ENCODE assay signal across 18 cellular contexts in genomic region chr11:78952188-78952587, GRCh38.
DNase-seq lines count a peak whose midpoint lies in the region; ATAC-seq and TF ChIP-seq lines count a peak whose summit lies in the region.
"Had no signal": no experiment of that assay in that cellular context is flagged by ENCODE, and none has a peak within 500 bp of the region (broad histone marks: within the 10 kb centered on the region; RNA-seq: fewer than 3 reads in every experiment).

No MANE protein-coding gene starts in this region.

- H3K27me3 ChIP-seq in GM23338 (ENCODE audit: insufficient read depth) = no peaks in the 10 kb centered on the region
- no peaks in the 10 kb centered on the region for H3K27me3 ChIP-seq in body of pancreas
- H3K27me3 ChIP-seq: BLaER1 had no signal

- peaks cover 5% of the 10 kb centered on the region for H3K27me3 Mint-ChIP-seq in GM23338 (ENCODE audit: insufficient read depth, low read depth, poor library complexity)
- peaks cover 9% of the 10 kb centered on the region for H3K27me3 Mint-ChIP-seq in brain
- H3K27me3 Mint-ChIP-seq in nephron progenitor cell (ENCODE audit: low read depth, poor library complexity) = no peaks in the 10 kb centered on the region

- H3K4me1 ChIP-seq in GM23338 (ENCODE audit: insufficient read depth) (no peaks in the 10 kb centered on the region), body of pancreas (peaks cover 24% of the 10 kb centered on the region)

- H3K27ac ChIP-seq in GM23338 (ENCODE audit: low read depth) (no peak overlapping the region), body of pancreas (no peak overlapping the region)
- H3K27ac ChIP-seq: BLaER1, HL-60 had no signal

- no peak for TF ChIP-seq CTCF in GM23338 (conservative IDR thresholded peaks at IDR 0.05; ENCODE audit: low read depth in 2 of 2)
- TF ChIP-seq CTCF in brain (conservative IDR thresholded peaks at IDR 0.05) = no peak
- no peak for TF ChIP-seq CTCF in nephron progenitor cell (IDR thresholded peaks at IDR 0.05)
- TF ChIP-seq CTCF in body of pancreas (IDR thresholded peaks at IDR 0.05) = no peak

- no peaks in the 10 kb centered on the region for H3F3A ChIP-seq in GM23338 (replicated peaks; ENCODE audit: low read depth)

- 65 to 66% methylated on average over 7 of the region's 7 CpGs for WGBS in body of pancreas, 2 donors

- H2AFZ ChIP-seq in GM23338 = no peak overlapping the region

- no peaks in the 10 kb centered on the region for H3K9me2 ChIP-seq in GM23338 (ENCODE audit: insufficient read depth)

- H3K79me2 ChIP-seq in GM23338 (replicated peaks; ENCODE audit: insufficient read depth) = no peaks in the 10 kb centered on the region

- intact Hi-C loops in body of pancreas (cut with DNase I) (no loop called here), posterior cingulate gyrus (cut with DNase I) (no loop called here)

- H3K4me1 Mint-ChIP-seq in GM23338 = peaks cover 37% of the 10 kb centered on the region
- peaks cover 85% of the 10 kb centered on the region for H3K4me1 Mint-ChIP-seq in brain
- peaks cover 98% of the 10 kb centered on the region for H3K4me1 Mint-ChIP-seq in nephron progenitor cell
- H3K4me1 Mint-ChIP-seq: CD14-positive monocyte; CD4-positive, alpha-beta memory T cell had no signal

- H3K36me3 Mint-ChIP-seq in GM23338 (ENCODE audit: low read depth) = no peaks in the 10 kb centered on the region
- no peaks in the 10 kb centered on the region for H3K36me3 Mint-ChIP-seq in brain
- peaks cover 19% of the 10 kb centered on the region for H3K36me3 Mint-ChIP-seq in nephron progenitor cell (ENCODE audit: low read depth)
- H3K36me3 Mint-ChIP-seq: CD14-positive monocyte; CD4-positive, alpha-beta memory T cell had no signal

- peak; percentile 56 for ATAC-seq in GM23338
- no peak for ATAC-seq in body of pancreas
- ATAC-seq in HG03045 (IDR thresholded peaks at IDR 0.05; ENCODE audit: unreplicated experiment) = no peak

- no peak for TF ChIP-seq POLR2A in body of pancreas (IDR thresholded peaks at IDR 0.05)

- H3K4me3 Mint-ChIP-seq in GM23338 = no peak overlapping the region
- H3K4me3 Mint-ChIP-seq in brain = peak overlapping the region in 1 of 5 experiments; percentile 29
- peak overlapping the region; percentile 25 for H3K4me3 Mint-ChIP-seq in nephron progenitor cell
- H3K4me3 Mint-ChIP-seq: CD4-positive, alpha-beta memory T cell had no signal

- H3K9me3 Mint-ChIP-seq in GM23338 (no peaks in the 10 kb centered on the region), brain (peaks cover 0 to 3% (median under 1%) of the 10 kb centered on the region in 5 experiments), nephron progenitor cell (peaks cover 1% of the 10 kb centered on the region)
- H3K9me3 Mint-ChIP-seq: CD4-positive, alpha-beta memory T cell had no signal

- H4K20me1 ChIP-seq in GM23338 (replicated peaks; ENCODE audit: insufficient read depth) = no peaks in the 10 kb centered on the region
- H4K20me1 ChIP-seq: BLaER1 had no signal

- H3K36me3 ChIP-seq in GM23338 (ENCODE audit: insufficient read depth) (no peaks in the 10 kb centered on the region), body of pancreas (replicated peaks in 1 of 2; ENCODE audit: insufficient read depth in 1 of 2, low read depth in 2 of 2) (no peaks in the 10 kb centered on the region)
- H3K36me3 ChIP-seq: BLaER1 had no signal

- DNase-seq in GM23338 (ENCODE audit: low spot score) = no peak
- DNase-seq in NCI-H524 treated with DMSO at 0.1 percent for 48 hours (lab: John Stamatoyannopoulos, UW) = peak; percentile 4
- DNase-seq in nephron progenitor cell = no peak
- DNase-seq in body of pancreas = no peak
- DNase-seq in NCI-H1417 (lab: John Stamatoyannopoulos, UW) = no peak
- DNase-seq in posterior cingulate gyrus = no peak
- DNase-seq: 8988T; CD4-positive, alpha-beta memory T cell; DMS153; DMS79; GDM1; GOT3; H7 had no signal

- no peak overlapping the region for H3K4me2 ChIP-seq in GM23338
- H3K4me2 ChIP-seq: BLaER1 had no signal

- no peaks in the 10 kb centered on the region for H3K9me3 ChIP-seq in body of pancreas
- H3K9me3 ChIP-seq: BLaER1 had no signal

- H3K4me3 ChIP-seq in GM23338 (no peak overlapping the region), body of pancreas (no peak overlapping the region)
- H3K4me3 ChIP-seq: BLaER1 had no signal

- no peak overlapping the region for H3K27ac Mint-ChIP-seq in GM23338
- peak overlapping the region in 3 of 5 experiments; percentile 31 to 74 (median 66) for H3K27ac Mint-ChIP-seq in brain
- H3K27ac Mint-ChIP-seq in nephron progenitor cell = peak overlapping the region; percentile 95
- H3K27ac Mint-ChIP-seq: CD4-positive, alpha-beta memory T cell had no signal

TF ChIP-seq in GM23338, 12 proteins besides CTCF, POLR2A, EP300 and RAD21 (continues in another document):
- no peak for TF ChIP-seq ZNF462 (CRISPR knock-in tag; IDR thresholded peaks at IDR 0.05)
- no peak for TF ChIP-seq NANOG (IDR thresholded peaks at IDR 0.05; ENCODE audit: borderline replicate concordance)
- TF ChIP-seq POLR2AphosphoS5 (IDR thresholded peaks at IDR 0.05; ENCODE audit: low read depth) = no peak
- TF ChIP-seq ZNF114 (CRISPR knock-in tag; IDR thresholded peaks at IDR 0.05) = no peak
- TF ChIP-seq EZH2phosphoT487 (IDR thresholded peaks at IDR 0.05; ENCODE audit: unreplicated experiment) = no peak
- no peak for TF ChIP-seq JUNB (IDR thresholded peaks at IDR 0.05; ENCODE audit: unreplicated experiment)
- TF ChIP-seq STAT1 (IDR thresholded peaks at IDR 0.05; ENCODE audit: unreplicated experiment) = no peak
- no peak for TF ChIP-seq CREB1 (CRISPR knock-in tag; IDR thresholded peaks at IDR 0.05; ENCODE audit: low read depth)
- TF ChIP-seq ZNF331 (CRISPR knock-in tag; IDR thresholded peaks at IDR 0.05; ENCODE audit: low read depth) = no peak
